ENCODE assay signal across 10 cellular contexts in the genomic region with DNA sequence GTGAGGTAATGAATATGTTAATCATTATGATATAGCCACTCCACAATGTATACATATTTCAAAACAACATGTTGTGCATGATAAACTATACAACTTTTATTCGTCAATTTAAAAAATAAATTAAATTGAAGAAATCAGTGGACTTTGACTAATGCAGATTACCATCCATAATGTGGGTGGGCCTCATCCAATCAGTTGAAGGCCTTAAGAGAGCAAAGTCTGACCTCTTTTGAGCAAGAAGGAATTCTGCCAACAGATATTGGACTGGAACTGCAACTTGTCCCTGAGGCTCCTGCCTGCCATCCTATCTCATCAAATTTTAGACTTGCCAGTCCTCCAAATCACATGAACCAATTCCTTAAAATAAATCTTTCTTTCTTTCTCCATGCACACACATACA. TPM values are rescaled to one million over a fixed set of nuclear protein-coding genes. Genes with fewer than 3 reads are reported as not detected.
"Had no signal": no experiment of that assay in that cellular context is flagged by ENCODE, and none has a peak within 500 bp of the region (broad histone marks: within the 10 kb centered on the region; RNA-seq: fewer than 3 reads in every experiment).

No MANE protein-coding gene starts in this region.

- DNase-seq: H9, HCEC 1CT, HFFc6, KG1 had no signal

- H3K4me2 ChIP-seq: GM23338 had no signal

- FAIRE-seq: HepG2 had no signal

- ATAC-seq: GM23338, HepG2 had no signal

- H3K4me3 ChIP-seq: GM23338 had no signal

- H3K27ac ChIP-seq: HL-60 had no signal

- H2AFZ ChIP-seq: GM23338 had no signal

RNA-seq across cellular contexts. Expression of a gene that starts 57.4 kb away (rescaled TPM):
- polyA plus RNA-seq: IgD-negative memory B cell had no signal

RNA-seq across cellular contexts. Expression of a gene that starts 59.9 kb away (rescaled TPM):
- total RNA-seq: GM23338, H4, H9, HepG2, HFFc6, HT1080 had no signal
- polyA plus RNA-seq: GM23338, HepG2, IgD-negative memory B cell had no signal
